In genomic region chr11:9711454-9712307, GRCh38 we compare ENCODE assay signal across 24 cellular contexts. TPM values are rescaled to one million over a fixed set of nuclear protein-coding genes. Genes with fewer than 3 reads are reported as not detected.
DNase-seq lines count a peak whose midpoint lies in the region; ATAC-seq, FAIRE-seq and TF ChIP-seq lines count a peak whose summit lies in the region.
"Had no signal": no experiment of that assay in that cellular context is flagged by ENCODE, and none has a peak within 500 bp of the region (broad histone marks: within the 10 kb centered on the region; RNA-seq: fewer than 3 reads in every experiment).

No MANE protein-coding gene starts in this region.

- H3K9ac ChIP-seq in HUES48 (ENCODE audit: low read depth, low read length) (no peak overlapping the region), iPS-20b (ENCODE audit: low read depth, low read length) (no peak overlapping the region)

- ATAC-seq in Panc1, result peak; percentile 58; the same call in 1 of the 2 replicates
- ATAC-seq in stimulated activated naive B cell treated with anti-CD40 and anti-IgM and Interleukin-4, amounts not matched to agents 10 μg/mL and 1 μg/mL and 100 μg/mL, for 72 hours (replicated peaks), result no peak
- ATAC-seq: activated naive CD4-positive, alpha-beta T cell treated with anti-CD3 and anti-CD28 coated beads, Interleukin-2, amount 50 U/mL, for 72 hours; activated T-helper 17 cell treated with anti-CD3 and anti-CD28 coated beads, Interleukin-2, amount 50 U/mL, for 72 hours; naive thymus-derived CD4-positive, alpha-beta T cell had no signal

- peak overlapping the region; percentile 61 for H3K27ac ChIP-seq in HUES48 (ENCODE audit: low read depth, low read length)
- peak overlapping the region; percentile 15; the same call in 1 of the 2 replicates for H3K27ac ChIP-seq in Panc1 (ENCODE audit: low read length)
- H3K27ac ChIP-seq in iPS-20b (ENCODE audit: low read length), result peak overlapping the region; percentile 19
- H3K27ac ChIP-seq in WERI-Rb-1, result no peak overlapping the region
- H3K27ac ChIP-seq: C4-2B had no signal

- peaks cover 9 to 12% of the 10 kb centered on the region in 2 donors for H3K9me3 Mint-ChIP-seq in stimulated activated naive B cell treated with anti-CD40 and anti-IgM and Interleukin-4, amounts not matched to agents 10 μg/mL and 1 μg/mL and 100 μg/mL, for 72 hours
- H3K9me3 Mint-ChIP-seq: activated T-helper 17 cell treated with anti-CD3 and anti-CD28 coated beads, Interleukin-2, amount 50 U/mL, for 72 hours; central memory CD8-positive, alpha-beta T cell had no signal

- H3K27me3 Mint-ChIP-seq in stimulated activated naive B cell treated with anti-CD40 and anti-IgM and Interleukin-4, amounts not matched to agents 10 μg/mL and 1 μg/mL and 100 μg/mL, for 72 hours, result no peaks in the 10 kb centered on the region
- H3K27me3 Mint-ChIP-seq: activated T-helper 17 cell treated with anti-CD3 and anti-CD28 coated beads, Interleukin-2, amount 50 U/mL, for 72 hours; central memory CD8-positive, alpha-beta T cell had no signal

- peak overlapping the region; percentile 15 to 28 for H3K4me3 Mint-ChIP-seq in stimulated activated naive B cell treated with anti-CD40 and anti-IgM and Interleukin-4, amounts not matched to agents 10 μg/mL and 1 μg/mL and 100 μg/mL, for 72 hours
- H3K4me3 Mint-ChIP-seq: activated T-helper 17 cell treated with anti-CD3 and anti-CD28 coated beads, Interleukin-2, amount 50 U/mL, for 72 hours; central memory CD8-positive, alpha-beta T cell; naive thymus-derived CD4-positive, alpha-beta T cell had no signal

- H3K9me3 ChIP-seq in HUES48 (ENCODE audit: control insufficient read depth, insufficient read depth, low read length), result no peaks in the 10 kb centered on the region
- no peaks in the 10 kb centered on the region for H3K9me3 ChIP-seq in Panc1 (ENCODE audit: control insufficient read depth, insufficient read depth, low read depth, low read length)
- no peaks in the 10 kb centered on the region for H3K9me3 ChIP-seq in iPS-20b (ENCODE audit: insufficient read depth, low read depth, low read length)
- H3K9me3 ChIP-seq in WERI-Rb-1 (ENCODE audit: severe bottlenecking), result no peaks in the 10 kb centered on the region

- DNase-seq in Panc1 (ENCODE audit: low read depth, low spot score) (no peak), GM19239 (ENCODE audit: insufficient read length, low spot score) (no peak), WERI-Rb-1 (no peak), HEK293T (ENCODE audit: extremely low spot score) (no peak), T-helper 1 cell (no peak)
- DNase-seq in stimulated activated naive B cell treated with anti-CD40 and anti-IgM and Interleukin-4, amounts not matched to agents 10 μg/mL and 1 μg/mL and 100 μg/mL, for 72 hours, result no peak
- DNase-seq: activated CD4-positive, alpha-beta T cell treated with anti-CD3 and anti-CD28 coated beads, Interleukin-2, amount 50 U/mL, for 4 hours; activated CD8-positive, alpha-beta memory T cell treated with anti-CD3 and anti-CD28 coated beads, Interleukin-2, amount 50 U/mL, for 4 hours; anterior cingulate cortex; kidney glomerular epithelial cell; naive thymus-derived CD4-positive, alpha-beta T cell; NCI-H2029 treated with DMSO at 0.1 percent for 48 hours; NCI-H345; NCI-H748 treated with DMSO at 0.1 percent for 48 hours; retina; stimulated activated CD4-positive, alpha-beta T cell treated with anti-CD3 and anti-CD28 coated beads, Interleukin-4, amount 100 ng/mL, for 1 hour; stimulated activated naive CD4-positive, alpha-beta T cell treated with Interleukin-2 at 50 U/mL for 16 hours had no signal

- H3K4me1 ChIP-seq in HUES48 (ENCODE audit: control insufficient read depth, insufficient read depth, low read length) (peaks cover 24% of the 10 kb centered on the region), Panc1 (ENCODE audit: control insufficient read depth, insufficient read depth, low read length) (0 out of 2 replicates have a peak, but pooled peaks cover 7% of the 10 kb centered on the region), iPS-20b (ENCODE audit: insufficient read depth, low read length) (peaks cover 7% of the 10 kb centered on the region)

- H3K27me3 ChIP-seq in HUES48 (ENCODE audit: control insufficient read depth, insufficient read depth, low read length), result no peaks in the 10 kb centered on the region
- no peaks in the 10 kb centered on the region for H3K27me3 ChIP-seq in Panc1 (ENCODE audit: control insufficient read depth, insufficient read depth, low read length)
- H3K27me3 ChIP-seq in iPS-20b (ENCODE audit: insufficient read depth, low read length), result no peaks in the 10 kb centered on the region
- H3K27me3 ChIP-seq in WERI-Rb-1 (ENCODE audit: insufficient read depth, low read depth, severe bottlenecking), result no peaks in the 10 kb centered on the region

- H3K36me3 ChIP-seq in HUES48 (ENCODE audit: control insufficient read depth, insufficient read depth, low read length) (peaks cover 27% of the 10 kb centered on the region), Panc1 (ENCODE audit: control insufficient read depth, insufficient read depth, low read length) (no peaks in the 10 kb centered on the region), iPS-20b (ENCODE audit: insufficient read depth, low read depth, low read length) (peaks cover 26% of the 10 kb centered on the region), WERI-Rb-1 (peaks cover 4% of the 10 kb centered on the region; the same call in 1 of the 2 replicates)

- peaks cover 60 to 85% of the 10 kb centered on the region in 2 donors for H3K4me1 Mint-ChIP-seq in stimulated activated naive B cell treated with anti-CD40 and anti-IgM and Interleukin-4, amounts not matched to agents 10 μg/mL and 1 μg/mL and 100 μg/mL, for 72 hours
- H3K4me1 Mint-ChIP-seq: central memory CD8-positive, alpha-beta T cell had no signal

- H3K4me3 ChIP-seq in HUES48 (ENCODE audit: low read depth, low read length) (peak overlapping the region; percentile 5; the same call in 1 of the 2 replicates), Panc1 (ENCODE audit: low read depth in 2 of 2, low read length in 2 of 2) (no peak overlapping the region), iPS-20b (ENCODE audit: low read length) (no peak overlapping the region), WERI-Rb-1 (ENCODE audit: low read depth, low read length) (no peak overlapping the region)

- no TSS peak for BruUV-seq in Panc1 (replicated peaks; lab: Mats Ljungman, UMichigan)

- CTCF ChIA-PET in Panc1 (lab: Charles Lee) (no interaction called here), HEK293T (lab: Yijun Ruan, JAX) (no interaction called here)

- no peak for TF ChIP-seq CTCF in Panc1 (IDR thresholded peaks at IDR 0.05)
- no peak for TF ChIP-seq CTCF in WERI-Rb-1 (IDR thresholded peaks at IDR 0.05; ENCODE audit: low read depth, low read length)

- peak overlapping the region; percentile 83 for H3K27ac Mint-ChIP-seq in stimulated activated naive B cell treated with anti-CD40 and anti-IgM and Interleukin-4, amounts not matched to agents 10 μg/mL and 1 μg/mL and 100 μg/mL, for 72 hours
- H3K27ac Mint-ChIP-seq: activated naive CD4-positive, alpha-beta T cell treated with anti-CD3 and anti-CD28 coated beads, Interleukin-2, amount 50 U/mL, for 72 hours; activated T-helper 17 cell treated with anti-CD3 and anti-CD28 coated beads, Interleukin-2, amount 50 U/mL, for 72 hours; naive thymus-derived CD4-positive, alpha-beta T cell had no signal

- intact Hi-C loops in Panc1 (cut with micrococcal nuclease; ENCODE audit: unreplicated experiment), result no loop called here

- in situ Hi-C loops in Panc1 (cut with HindIII; ENCODE audit: low pct_unique_long_range_greater_than_20kb, low sequenced_read_pairs), result no loop called here

- POLR2A ChIA-PET in Panc1 (lab: Charles Lee), result interaction anchor here (0.6 kb wide), 1 partner anchor 9 kb away, joined by 4 read pairs; no protein-coding TSS in a partner anchor
- POLR2A ChIA-PET in HEK293T (lab: Yijun Ruan, JAX), result no interaction called here

- peaks cover 65 to 76% of the 10 kb centered on the region in 2 donors for H3K36me3 Mint-ChIP-seq in stimulated activated naive B cell treated with anti-CD40 and anti-IgM and Interleukin-4, amounts not matched to agents 10 μg/mL and 1 μg/mL and 100 μg/mL, for 72 hours

- no peak for FAIRE-seq in GM19239 (lab: Jason Lieb, UNC)
- FAIRE-seq: HTR-8/SVneo had no signal

TF ChIP-seq in HEK293T, 16 proteins besides CTCF, POLR2A, EP300 and RAD21:
- TF ChIP-seq ARNT (IDR thresholded peaks at IDR 0.05) (no peak), CTBP1 (IDR thresholded peaks at IDR 0.05; ENCODE audit: borderline replicate concordance) (no peak), L3MBTL2 (conservative IDR thresholded peaks at IDR 0.05) (no peak), FOXK2 (IDR thresholded peaks at IDR 0.05) (no peak), FOXM1 (IDR thresholded peaks at IDR 0.05; ENCODE audit: borderline replicate concordance) (no peak), LEF1 (IDR thresholded peaks at IDR 0.05; ENCODE audit: borderline replicate concordance) (no peak), BHLHE40 (IDR thresholded peaks at IDR 0.05; ENCODE audit: borderline replicate concordance) (no peak), ELF4 (IDR thresholded peaks at IDR 0.05) (no peak), NFRKB (IDR thresholded peaks at IDR 0.05) (no peak), TARDBP (IDR thresholded peaks at IDR 0.05) (no peak), PKNOX1 (IDR thresholded peaks at IDR 0.05) (no peak), SP1 (IDR thresholded peaks at IDR 0.05) (no peak), ZNF384 (IDR thresholded peaks at IDR 0.05) (no peak), HDGF (IDR thresholded peaks at IDR 0.05; ENCODE audit: borderline replicate concordance) (no peak), FOXA1 (IDR thresholded peaks at IDR 0.05) (no peak), SUZ12 (IDR thresholded peaks at IDR 0.05) (no peak)
TF ChIP-seq in HEK293T: peak in this region for 0.

RNA-seq across cellular contexts. Expression of gene SWAP70, which starts 47.8 kb away (rescaled TPM):
- total RNA-seq in Panc1 (2021; ENCODE audit: unreplicated experiment), result 96.0 TPM
- polyA plus RNA-seq in Panc1 (2012; ENCODE audit: insufficient read length), result 88.3 TPM
